In genomic region chr4:127781303-127782024, GRCh38 we compare ENCODE assay signal across 8 cellular contexts. TPM values are rescaled to one million over a fixed set of nuclear protein-coding genes. Genes with fewer than 3 reads are reported as not detected.
DNase-seq lines count a peak whose midpoint lies in the region; ATAC-seq and TF ChIP-seq lines count a peak whose summit lies in the region.

No MANE protein-coding gene starts in this region.

- H3K27me3 ChIP-seq in WERI-Rb-1 (ENCODE audit: insufficient read depth, low read depth, severe bottlenecking): no peaks in the 10 kb centered on the region

- H3K27ac Mint-ChIP-seq in natural killer cell: no peak overlapping the region

- peaks cover 2 to 3% of the 10 kb centered on the region in 2 donors for H3K9me3 Mint-ChIP-seq in natural killer cell

- H3K4me1 Mint-ChIP-seq in natural killer cell: peaks cover 12 to 13% of the 10 kb centered on the region in 2 donors

- CTCF ChIA-PET in AG04449 (lab: Yijun Ruan, JAX): no interaction called here

- intact Hi-C loops in natural killer cell (cut with micrococcal nuclease): no loop called here

- H3K4me3 ChIP-seq in AG04449 (ENCODE audit: low read depth, low read length) (peak overlapping the region; percentile 76), WERI-Rb-1 (ENCODE audit: low read depth, low read length) (peak overlapping the region; percentile 58), fibroblast of mammary gland (ENCODE audit: control insufficient read depth, low read depth, low read length) (peak overlapping the region; percentile 83)

- no peak for DNase-seq in AG04449 (ENCODE audit: low read depth, low spot score)
- DNase-seq in WERI-Rb-1: no peak
- DNase-seq in fibroblast of mammary gland (ENCODE audit: low read depth): peak; percentile 32
- DNase-seq in natural killer cell: no peak
- no peak for DNase-seq in EL
- no peak for DNase-seq in NCI-H526 treated with DMSO at 0.1 percent for 48 hours (lab: John Stamatoyannopoulos, UW)

- peak overlapping the region; percentile 90 for H3K27ac ChIP-seq in WERI-Rb-1

- peaks cover 7% of the 10 kb centered on the region for H3K36me3 Mint-ChIP-seq in natural killer cell

- H3K27me3 Mint-ChIP-seq in natural killer cell (ENCODE audit: low read depth in 2 of 2): peaks cover 53 to 66% of the 10 kb centered on the region in 2 donors

- H3K4me3 Mint-ChIP-seq in natural killer cell: peak overlapping the region; percentile 92

- TF ChIP-seq CTCF in AG04449 (IDR thresholded peaks at IDR 0.05; ENCODE audit: insufficient read depth, low read length, missing control alignments) (peak; percentile 6), WERI-Rb-1 (IDR thresholded peaks at IDR 0.05; ENCODE audit: low read depth, low read length) (no peak), fibroblast of mammary gland (conservative IDR thresholded peaks at IDR 0.05; ENCODE audit: control insufficient read depth, insufficient read depth, low read depth, low read length) (no peak), natural killer cell (IDR thresholded peaks at IDR 0.05) (no peak)

- peaks cover 13% of the 10 kb centered on the region for H3K36me3 ChIP-seq in WERI-Rb-1

- POLR2A ChIA-PET in AG04449 (lab: Yijun Ruan, JAX): interaction anchor here (0.6 to 0.9 kb wide), 2 partner anchors 280 to 752 kb away, joined by 3 to 4 read pairs; partner anchors contain the start of gene LARP1B

- no peaks in the 10 kb centered on the region for H3K9me3 ChIP-seq in WERI-Rb-1 (ENCODE audit: severe bottlenecking)

- ATAC-seq in GM18861 (IDR thresholded peaks at IDR 0.05; ENCODE audit: unreplicated experiment): peak; percentile 26
- peak; percentile 29 for ATAC-seq in HG03095 (IDR thresholded peaks at IDR 0.05; ENCODE audit: unreplicated experiment)
- ATAC-seq in natural killer cell: peak; percentile 15 to 51 (median 38)

RNA-seq across cellular contexts. Expression of gene HSPA4L, which starts 0.7 kb away (rescaled TPM):
- total RNA-seq in natural killer cell: not detected

RNA-seq across cellular contexts. Expression of gene SLC25A31, which starts 51.3 kb away (rescaled TPM):
- total RNA-seq in natural killer cell: not detected
